Comparison of ENCODE assay signal across 8 cellular contexts in genomic region chr1:180533571-180533987, GRCh38.
DNase-seq lines count a peak whose midpoint lies in the region; ATAC-seq and TF ChIP-seq lines count a peak whose summit lies in the region.

No MANE protein-coding gene starts in this region.

- DNase-seq in GM12865 (ENCODE audit: low read depth) (peak; percentile 72), NCI-H748 treated with DMSO at 0.1 percent for 48 hours (lab: John Stamatoyannopoulos, UW) (peak; percentile 53), memory B cell (ENCODE audit: low spot score in 2 of 2) (peak; percentile 63 to 64)
- DNase-seq in activated CD4-positive, alpha-beta T cell treated with anti-CD3 and anti-CD28 coated beads, Interleukin-2, amount 50 U/mL, for 24 hours (ENCODE audit: low read depth in 1 of 2, low spot score in 1 of 2) = peak; percentile 45 to 53
- DNase-seq in effector CD4-positive, alpha-beta T cell = peak; percentile 40
- peak; percentile 48 for DNase-seq in stimulated activated CD8-positive, alpha-beta memory T cell treated with anti-CD3 and anti-CD28 coated beads, Interleukin-4, amount 100 ng/mL, for 24 hours (ENCODE audit: low read depth)

- peaks cover 4% of the 10 kb centered on the region for H3K27me3 Mint-ChIP-seq in memory B cell

- no peak overlapping the region for H3K4me3 ChIP-seq in GM12865 (ENCODE audit: low read depth, low read length)

- H3K27ac Mint-ChIP-seq in memory B cell = no peak overlapping the region

- peak; percentile 79 for TF ChIP-seq CTCF in GM12865 (IDR thresholded peaks at IDR 0.05; ENCODE audit: insufficient read depth, low read depth, low read length, missing control alignments)

- H3K36me3 Mint-ChIP-seq in memory B cell = no peaks in the 10 kb centered on the region

- no peak overlapping the region for H3K4me3 Mint-ChIP-seq in memory B cell

- peaks cover 4% of the 10 kb centered on the region for H3K4me1 Mint-ChIP-seq in memory B cell

- ATAC-seq in HG03442 (IDR thresholded peaks at IDR 0.05; ENCODE audit: unreplicated experiment) = peak; percentile 58
- ATAC-seq in memory B cell (ENCODE audit: low read depth) = peak; percentile 86
- no peak for ATAC-seq in GM21390 (IDR thresholded peaks at IDR 0.05; ENCODE audit: unreplicated experiment)

- no peaks in the 10 kb centered on the region for H3K9me3 Mint-ChIP-seq in memory B cell
